In genomic region chr6:41546475-41546865, GRCh38 we compare ENCODE assay signal across 8 cellular contexts. TPM values are rescaled to one million over a fixed set of nuclear protein-coding genes. Genes with fewer than 3 reads are reported as not detected.
A peak's percentile ranks its signal among the peaks of the same experiment; 100 is the strongest.
DNase-seq lines count a peak whose midpoint lies in the region; ATAC-seq and TF ChIP-seq lines count a peak whose summit lies in the region.

No MANE protein-coding gene starts in this region.

- no peak overlapping the region for H2BK15ac ChIP-seq in IMR-90 (ENCODE audit: low read depth, low read length)

- 1% methylated on average over 39 of the region's 67 CpGs; no CpG with 5 or more reads in 1 of the 2 experiments for WGBS in IMR-90 (ENCODE audit: extremely low coverage in 2 of 2, insufficient read length in 1 of 2), 2 experiments

- H2AK5ac ChIP-seq in IMR-90 (ENCODE audit: low read depth, low read length): no peak overlapping the region

- H3K4me2 ChIP-seq in IMR-90 (ENCODE audit: low read depth, low read length): no peak overlapping the region

- H3K79me1 ChIP-seq in IMR-90 (ENCODE audit: low read depth in 1 of 2, low read length in 2 of 2): peaks cover 7 to 25% of the 10 kb centered on the region in 2 experiments

- peaks cover 4% of the 10 kb centered on the region for H3K36me3 ChIP-seq in IMR-90 (ENCODE audit: control insufficient read depth, insufficient read depth, low read length)

- no peak overlapping the region for H3K4ac ChIP-seq in IMR-90 (ENCODE audit: low read depth, low read length)

- H4K8ac ChIP-seq in IMR-90 (ENCODE audit: low read depth in 2 of 2, low read length in 2 of 2): no peak overlapping the region

- TF ChIP-seq RAD21 in IMR-90 (IDR thresholded peaks at IDR 0.05; ENCODE audit: low read length): no peak

- peaks cover 42% of the 10 kb centered on the region for H3K36me3 Mint-ChIP-seq in stimulated activated effector memory CD8-positive, alpha-beta T cell treated with anti-CD3 and anti-CD28 coated beads, Interleukin-12 subunit alpha, Interleukin-12 subunit beta, amount 100 ng/mL, for 72 hours

- TF ChIP-seq CTCF in IMR-90 (conservative IDR thresholded peaks at IDR 0.05; ENCODE audit: low read depth, low read length): no peak

- no peak overlapping the region for H3K9ac ChIP-seq in IMR-90 (ENCODE audit: low read depth, low read length)

- H2BK20ac ChIP-seq in IMR-90 (ENCODE audit: low read depth, low read length): no peak overlapping the region

- no peak overlapping the region for H3K14ac ChIP-seq in IMR-90 (replicated peaks; ENCODE audit: low read depth, low read length)

- peaks cover 51% of the 10 kb centered on the region for H3K4me1 Mint-ChIP-seq in stimulated activated effector memory CD8-positive, alpha-beta T cell treated with anti-CD3 and anti-CD28 coated beads, Interleukin-12 subunit alpha, Interleukin-12 subunit beta, amount 100 ng/mL, for 72 hours

- H3K27ac ChIP-seq in IMR-90 (ENCODE audit: insufficient read depth, low read length): peak overlapping the region; percentile 34; the same call in 1 of the 2 replicates

- POLR2A ChIA-PET in IMR-90 (lab: Charles Lee; ENCODE audit: unreplicated experiment): no interaction called here

- H2AK9ac ChIP-seq in IMR-90 (replicated peaks; ENCODE audit: low read depth, low read length, poor library complexity): peak overlapping the region; percentile 53

- H3K9me1 ChIP-seq in IMR-90 (ENCODE audit: insufficient read depth, low read length): 0 out of 2 replicates have a peak, but pooled peaks cover 5% of the 10 kb centered on the region

- H3K4me1 ChIP-seq in IMR-90 (ENCODE audit: control insufficient read depth, insufficient read depth, low read length): peaks cover 8% of the 10 kb centered on the region

- DNase-seq in DMS153 treated with DMSO at 0.1 percent for 48 hours (lab: John Stamatoyannopoulos, UW; ENCODE audit: unreplicated experiment) (peak; percentile 24), DMS153 (lab: John Stamatoyannopoulos, UW) (no peak), IMR-90 (no peak), amniotic epithelial cell (ENCODE audit: low read depth) (peak; percentile 42), inferior parietal cortex (ENCODE audit: extremely low spot score) (peak; percentile 13), A172 (ENCODE audit: low spot score) (no peak)
- DNase-seq in stimulated activated effector memory CD8-positive, alpha-beta T cell treated with anti-CD3 and anti-CD28 coated beads, Interleukin-12 subunit alpha, Interleukin-12 subunit beta, amount 100 ng/mL, for 72 hours (ENCODE audit: low spot score in 2 of 2): no peak

- H3K4me3 Mint-ChIP-seq in stimulated activated effector memory CD8-positive, alpha-beta T cell treated with anti-CD3 and anti-CD28 coated beads, Interleukin-12 subunit alpha, Interleukin-12 subunit beta, amount 100 ng/mL, for 72 hours: peak overlapping the region; percentile 84

- peak overlapping the region; percentile 92 for H3K27ac Mint-ChIP-seq in stimulated activated effector memory CD8-positive, alpha-beta T cell treated with anti-CD3 and anti-CD28 coated beads, Interleukin-12 subunit alpha, Interleukin-12 subunit beta, amount 100 ng/mL, for 72 hours

- no peak overlapping the region for H4K91ac ChIP-seq in IMR-90 (ENCODE audit: insufficient read depth, low read depth, low read length)

- no peaks in the 10 kb centered on the region for H3K9me3 ChIP-seq in IMR-90 (ENCODE audit: control insufficient read depth, insufficient read depth, low read length)

- no TSS peak for BruUV-seq in IMR-90 (replicated peaks; lab: Mats Ljungman, UMichigan)

- peaks cover 33% of the 10 kb centered on the region for H4K20me1 ChIP-seq in IMR-90 (ENCODE audit: insufficient read depth, low read length)

- H3K27me3 ChIP-seq in IMR-90 (ENCODE audit: control insufficient read depth, insufficient read depth, low read length): peaks cover 6% of the 10 kb centered on the region; the same call in 1 of the 2 replicates

- peak overlapping the region; percentile 93 for H3K4me3 ChIP-seq in IMR-90 (ENCODE audit: insufficient read depth, low read depth, low read length)

- peak overlapping the region; percentile 42 for H2BK5ac ChIP-seq in IMR-90 (ENCODE audit: low read depth, low read length, poor library complexity, severe bottlenecking)

- H3K18ac ChIP-seq in IMR-90 (ENCODE audit: low read depth, low read length): no peak overlapping the region

- no peak overlapping the region for H3K23ac ChIP-seq in IMR-90 (ENCODE audit: low read depth, low read length)

- no peak overlapping the region for H2BK120ac ChIP-seq in IMR-90 (ENCODE audit: low read depth, low read length)

- CTCF ChIA-PET in IMR-90 (lab: Yijun Ruan, JAX): no interaction called here

- H3K56ac ChIP-seq in IMR-90 (ENCODE audit: extremely low read depth, insufficient read depth, low read length): no peak overlapping the region

- peak overlapping the region; percentile 91 for H2AFZ ChIP-seq in IMR-90 (replicated peaks; ENCODE audit: low read length, poor library complexity)

- peak; percentile 31; the same call in 1 of the 2 replicates for TF ChIP-seq POLR2A in IMR-90 (IDR thresholded peaks at IDR 0.05; ENCODE audit: low read depth, low read length)

- dilution Hi-C loops in IMR-90 (cut with HindIII; ENCODE audit: low sequenced_read_pairs, unreplicated experiment): no loop called here

- intact Hi-C loops in IMR-90 (cut with micrococcal nuclease): loop anchor here (2.0 kb wide), 3 partner anchors 34 to 122 kb away; no protein-coding TSS in a partner anchor

- in situ Hi-C loops in IMR-90 (cut with MboI; ENCODE audit: low sequenced_read_pairs): no loop called here

- peak; percentile 35 for ATAC-seq in GM21529 (IDR thresholded peaks at IDR 0.05; ENCODE audit: unreplicated experiment)
- peak; percentile 76 for ATAC-seq in IMR-90 (ENCODE audit: low read depth)
- peak; percentile 63 for ATAC-seq in stimulated activated effector memory CD8-positive, alpha-beta T cell treated with anti-CD3 and anti-CD28 coated beads, Interleukin-12 subunit alpha, Interleukin-12 subunit beta, amount 100 ng/mL, for 72 hours

- H3K9me3 Mint-ChIP-seq in stimulated activated effector memory CD8-positive, alpha-beta T cell treated with anti-CD3 and anti-CD28 coated beads, Interleukin-12 subunit alpha, Interleukin-12 subunit beta, amount 100 ng/mL, for 72 hours: no peaks in the 10 kb centered on the region

- H4K5ac ChIP-seq in IMR-90 (ENCODE audit: low read depth, low read length): no peak overlapping the region

TF ChIP-seq in IMR-90, 13 proteins besides CTCF, POLR2A, EP300 and RAD21:
- TF ChIP-seq, protein P1, sequence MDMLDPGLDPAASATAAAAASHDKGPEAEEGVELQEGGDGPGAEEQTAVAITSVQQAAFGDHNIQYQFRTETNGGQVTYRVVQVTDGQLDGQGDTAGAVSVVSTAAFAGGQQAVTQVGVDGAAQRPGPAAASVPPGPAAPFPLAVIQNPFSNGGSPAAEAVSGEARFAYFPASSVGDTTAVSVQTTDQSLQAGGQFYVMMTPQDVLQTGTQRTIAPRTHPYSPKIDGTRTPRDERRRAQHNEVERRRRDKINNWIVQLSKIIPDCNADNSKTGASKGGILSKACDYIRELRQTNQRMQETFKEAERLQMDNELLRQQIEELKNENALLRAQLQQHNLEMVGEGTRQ (IDR thresholded peaks at IDR 0.05; ENCODE audit: low read depth, low read length): no peak
- TF ChIP-seq RCOR1 (IDR thresholded peaks at IDR 0.05; ENCODE audit: insufficient replicate concordance, low read length): no peak
- TF ChIP-seq MXI1 (IDR thresholded peaks at IDR 0.05; ENCODE audit: borderline replicate concordance, low read depth, low read length): 0 out of 2 replicates have a peak, but pooled peaks have one; percentile 6
- no peak for TF ChIP-seq NFE2L2 (IDR thresholded peaks at IDR 0.05; ENCODE audit: low read depth, low read length)
- no peak for TF ChIP-seq FOS (IDR thresholded peaks at IDR 0.05; ENCODE audit: low read depth, low read length)

RNA-seq across cellular contexts. Expression of gene FOXP4, which starts 0.3 kb away (rescaled TPM):
- total RNA-seq in IMR-90 (2012; rRNA removed): 0.72 and 0.83 TPM in 2 replicates
- polyA plus RNA-seq in IMR-90 (2012; rRNA removed): 9.5 and 10.4 TPM in 2 replicates
- polyA plus RNA-seq in IMR-90 (2012; cell fraction: cytosol; rRNA removed): 6.0 and 13.9 TPM in 2 replicates
- polyA plus RNA-seq in IMR-90 (2012; cell fraction: nucleus; rRNA removed; ENCODE audit: low replicate concordance): 9.7 and 21.6 TPM in 2 replicates
- 3.9 and 5.4 TPM in 2 replicates for total RNA-seq in A172 (2014; rRNA removed; shearing (Covaris generic))

Comparison
In these comparisons a context has a peak if more than half of its experiments do, and no peak if none do; other contexts are left out.
1. DNase-seq: peak in DMS153 treated with DMSO at 0.1 percent for 48 hours (single experiment), amniotic epithelial cell (single experiment) and inferior parietal cortex (single experiment); none in DMS153 (single experiment), IMR-90 (single experiment), stimulated activated effector memory CD8-positive, alpha-beta T cell treated with anti-CD3 and anti-CD28 coated beads, Interleukin-12 subunit alpha, Interleukin-12 subunit beta, amount 100 ng/mL, for 72 hours (0 of 2) and A172 (single experiment).
2. Peak in every context shown above with its lines, with median percentiles within 50 percentile points of each other: ATAC-seq.